In genomic region chr1:27418326-27418761, GRCh38 we compare ENCODE assay signal across 9 cellular contexts. TPM values are rescaled to one million over a fixed set of nuclear protein-coding genes. Genes with fewer than 3 reads are reported as not detected.
DNase-seq lines count a peak whose midpoint lies in the region; ATAC-seq and TF ChIP-seq lines count a peak whose summit lies in the region.
"Had no signal": no experiment of that assay in that cellular context is flagged by ENCODE, and none has a peak within 500 bp of the region (broad histone marks: within the 10 kb centered on the region; RNA-seq: fewer than 3 reads in every experiment).

No MANE protein-coding gene starts in this region.

- no peaks in the 10 kb centered on the region for H3K9me3 ChIP-seq in upper lobe of right lung

- H3K9me3 Mint-ChIP-seq in activated CD8-positive, alpha-beta T cell treated with anti-CD3 and anti-CD28 coated beads for 36 hours, result no peaks in the 10 kb centered on the region
- H3K9me3 Mint-ChIP-seq in neural crest cell, result no peaks in the 10 kb centered on the region

- no peak for TF ChIP-seq CTCF in activated CD8-positive, alpha-beta T cell treated with anti-CD3 and anti-CD28 coated beads for 36 hours (IDR thresholded peaks at IDR 0.05)
- no peak for TF ChIP-seq CTCF in fibroblast of mammary gland (conservative IDR thresholded peaks at IDR 0.05; ENCODE audit: control insufficient read depth, insufficient read depth, low read depth, low read length)
- no peak for TF ChIP-seq CTCF in neural crest cell (conservative IDR thresholded peaks at IDR 0.05)
- TF ChIP-seq CTCF in upper lobe of right lung (IDR thresholded peaks at IDR 0.05), result no peak

- peaks cover 45% of the 10 kb centered on the region for H3K4me1 Mint-ChIP-seq in activated CD8-positive, alpha-beta T cell treated with anti-CD3 and anti-CD28 coated beads for 36 hours (ENCODE audit: low read depth)
- H3K4me1 Mint-ChIP-seq in neural crest cell, result peaks cover 39% of the 10 kb centered on the region

- no peak overlapping the region for H3K4me3 ChIP-seq in fibroblast of mammary gland (ENCODE audit: control insufficient read depth, low read depth, low read length)
- no peak overlapping the region for H3K4me3 ChIP-seq in upper lobe of right lung

- peak; percentile 12 for DNase-seq in NCI-H2029 (lab: John Stamatoyannopoulos, UW)
- DNase-seq in NCI-H2029 treated with DMSO at 0.1 percent for 48 hours (lab: John Stamatoyannopoulos, UW), result no peak
- DNase-seq in activated CD8-positive, alpha-beta T cell treated with anti-CD3 and anti-CD28 coated beads for 36 hours, result peak; percentile 78
- DNase-seq in fibroblast of mammary gland (ENCODE audit: low read depth), result peak; percentile 94
- DNase-seq in neural crest cell (ENCODE audit: low read depth, low spot score), result no peak
- no peak for DNase-seq in upper lobe of right lung
- DNase-seq in GDM1 (lab: John Stamatoyannopoulos, UW), result no peak

- peaks cover 42% of the 10 kb centered on the region for H3K36me3 Mint-ChIP-seq in activated CD8-positive, alpha-beta T cell treated with anti-CD3 and anti-CD28 coated beads for 36 hours (ENCODE audit: low read depth)
- H3K36me3 Mint-ChIP-seq in neural crest cell (ENCODE audit: low read depth), result peaks cover 17% of the 10 kb centered on the region

- intact Hi-C loops in activated CD8-positive, alpha-beta T cell treated with anti-CD3 and anti-CD28 coated beads for 36 hours (cut with micrococcal nuclease), result loop anchor here (5.0 kb wide), 2 partner anchors 64 to 104 kb away; no protein-coding TSS in a partner anchor
- intact Hi-C loops in upper lobe of right lung (cut with DNase I), result no loop called here

- no peaks in the 10 kb centered on the region for H3K27me3 Mint-ChIP-seq in activated CD8-positive, alpha-beta T cell treated with anti-CD3 and anti-CD28 coated beads for 36 hours
- no peaks in the 10 kb centered on the region for H3K27me3 Mint-ChIP-seq in neural crest cell (ENCODE audit: low read depth)

- CTCF ChIA-PET in activated CD8-positive, alpha-beta T cell treated with anti-CD3 and anti-CD28 coated beads for 36 hours (lab: Charles Lee), result interaction anchor here (0.8 to 3.2 kb wide), 7 partner anchors 17 to 187 kb away, joined by 3 to 12 read pairs (median 3); partner anchors contain the start of gene WASF2

- no peaks in the 10 kb centered on the region for H3K27me3 ChIP-seq in upper lobe of right lung

- peaks cover 49% of the 10 kb centered on the region for H3K4me1 ChIP-seq in upper lobe of right lung

- peaks cover 49% of the 10 kb centered on the region for H3K36me3 ChIP-seq in upper lobe of right lung

- H3K27ac Mint-ChIP-seq in activated CD8-positive, alpha-beta T cell treated with anti-CD3 and anti-CD28 coated beads for 36 hours, result peak overlapping the region; percentile 93
- peak overlapping the region; percentile 94 for H3K27ac Mint-ChIP-seq in neural crest cell (ENCODE audit: unreplicated experiment)

- POLR2A ChIA-PET in activated CD8-positive, alpha-beta T cell treated with anti-CD3 and anti-CD28 coated beads for 36 hours (lab: Charles Lee), result interaction anchor here (0.7 to 2.9 kb wide), 4 partner anchors 39 to 186 kb away, joined by 3 to 7 read pairs (median 4); partner anchors contain the start of gene AHDC1

- H3K27ac ChIP-seq in upper lobe of right lung, result peak overlapping the region; percentile 70
- H3K27ac ChIP-seq: 22Rv1 had no signal

- ATAC-seq in HG03521 (IDR thresholded peaks at IDR 0.05; ENCODE audit: unreplicated experiment) (peak; percentile 65), upper lobe of right lung (peak; percentile 89)
- peak; percentile 93 for ATAC-seq in activated CD8-positive, alpha-beta T cell treated with anti-CD3 and anti-CD28 coated beads for 36 hours

- H3K4me3 Mint-ChIP-seq in activated CD8-positive, alpha-beta T cell treated with anti-CD3 and anti-CD28 coated beads for 36 hours, result peak overlapping the region; percentile 48
- H3K4me3 Mint-ChIP-seq in neural crest cell, result peak overlapping the region; percentile 26

RNA-seq across cellular contexts. Expression of gene GPR3, which starts 25.9 kb away (rescaled TPM):
- total RNA-seq in activated CD8-positive, alpha-beta T cell treated with anti-CD3 and anti-CD28 coated beads for 36 hours, result 1 to 10 TPM; 1.1 to 1.7 TPM
- total RNA-seq in neural crest cell (6.1 and 7.0 TPM in 2 replicates), upper lobe of right lung (0.90 TPM)

RNA-seq across cellular contexts. Expression of gene CD164L2, which starts 35.2 kb away (rescaled TPM):
- not detected for total RNA-seq in activated CD8-positive, alpha-beta T cell treated with anti-CD3 and anti-CD28 coated beads for 36 hours
- total RNA-seq in neural crest cell (not detected in 2 replicates), upper lobe of right lung (1.2 TPM)

RNA-seq across cellular contexts. Expression of gene FCN3, which starts 43.7 kb away (rescaled TPM):
- total RNA-seq in activated CD8-positive, alpha-beta T cell treated with anti-CD3 and anti-CD28 coated beads for 36 hours, result not detected
- total RNA-seq in neural crest cell, result not detected in 2 replicates
- total RNA-seq in upper lobe of right lung, result 826 TPM

RNA-seq across cellular contexts. Expression of gene MAP3K6, which starts 51.6 kb away (rescaled TPM):
- 1 to 10 TPM; 8.3 to 9.5 TPM for total RNA-seq in activated CD8-positive, alpha-beta T cell treated with anti-CD3 and anti-CD28 coated beads for 36 hours
- total RNA-seq in neural crest cell (12.9 and 13.6 TPM in 2 replicates), upper lobe of right lung (144 TPM)

Comparison
In these comparisons a context has a peak if more than half of its experiments do, and no peak if none do; other contexts are left out.
1. DNase-seq: peak in NCI-H2029 (single experiment), activated CD8-positive, alpha-beta T cell treated with anti-CD3 and anti-CD28 coated beads for 36 hours (single experiment) and fibroblast of mammary gland (single experiment); none in NCI-H2029 treated with DMSO at 0.1 percent for 48 hours (single experiment), neural crest cell (single experiment), upper lobe of right lung (single experiment) and GDM1 (single experiment).
2. RNA of gene FCN3, which starts 43.7 kb away (total RNA-seq): 826 TPM in upper lobe of right lung (single experiment); not detected in activated CD8-positive, alpha-beta T cell treated with anti-CD3 and anti-CD28 coated beads for 36 hours and not detected in neural crest cell; every median in the first group is over 100 times any median in the second.
3. Peak in every context shown above with its lines, with median percentiles within 50 percentile points of each other: ATAC-seq.